ENCODE assay signal across 1 cellular context in genomic region chr15:29749365-29750086, GRCh38.
TF ChIP-seq lines count a peak whose summit lies in the region.

No MANE protein-coding gene starts in this region.

TF ChIP-seq in K562, 482 proteins besides CTCF, POLR2A, EP300 and RAD21 (continued from another document):
- TF ChIP-seq CUX1 (CRISPR knock-in tag; IDR thresholded peaks at IDR 0.05), result no peak
- no peak for TF ChIP-seq TAF9B (IDR thresholded peaks at IDR 0.05; ENCODE audit: partially characterized antibody)
- TF ChIP-seq NCOR1 (IDR thresholded peaks at IDR 0.05), result no peak
- no peak for TF ChIP-seq DDX20 (tag; IDR thresholded peaks at IDR 0.05; ENCODE audit: low read depth)
